9 cellular contexts compared by ENCODE assay signal in the genomic region with DNA sequence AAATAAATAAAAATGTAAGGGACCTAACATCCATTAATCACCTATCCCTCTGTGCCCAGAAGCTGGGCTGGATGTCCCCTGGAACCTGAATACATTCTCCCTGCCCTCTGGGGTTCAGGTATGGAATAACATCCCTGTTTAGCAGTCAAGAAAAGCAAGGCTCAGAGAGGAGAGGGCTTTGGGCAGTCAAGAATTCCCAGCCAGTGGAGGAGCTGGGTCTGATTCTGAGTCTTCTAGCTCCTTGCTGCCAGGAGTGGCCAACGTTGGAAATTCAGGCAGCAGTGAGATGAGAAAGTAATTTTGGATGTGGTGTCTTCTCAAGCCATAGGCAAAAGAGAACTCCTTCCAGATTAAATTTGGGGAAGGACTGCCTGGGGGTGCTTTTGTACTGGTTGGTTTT. TPM values are rescaled to one million over a fixed set of nuclear protein-coding genes. Genes with fewer than 3 reads are reported as not detected.
DNase-seq lines count a peak whose midpoint lies in the region; ATAC-seq lines count a peak whose summit lies in the region.
"Had no signal": no experiment of that assay in that cellular context is flagged by ENCODE, and none has a peak within 500 bp of the region (broad histone marks: within the 10 kb centered on the region; RNA-seq: fewer than 3 reads in every experiment).

No MANE protein-coding gene starts in this region.

- no peak overlapping the region for H3K9ac ChIP-seq in NT2/D1 (ENCODE audit: insufficient read length, low read depth)

- H3K36me3 Mint-ChIP-seq in naive thymus-derived CD4-positive, alpha-beta T cell, result no peaks in the 10 kb centered on the region
- H3K36me3 Mint-ChIP-seq in activated T-cell treated with anti-CD3 and anti-CD28 coated beads, Interleukin-2, amount 50 U/mL, for 72 hours (ENCODE audit: insufficient read depth in 2 of 2), result no peaks in the 10 kb centered on the region

- H3K27ac Mint-ChIP-seq in naive thymus-derived CD4-positive, alpha-beta T cell, result no peak overlapping the region
- no peak overlapping the region for H3K27ac Mint-ChIP-seq in activated T-cell treated with anti-CD3 and anti-CD28 coated beads, Interleukin-2, amount 50 U/mL, for 72 hours

- H3K4me1 ChIP-seq in NT2/D1 (ENCODE audit: insufficient read depth, insufficient read length), result peaks cover 12% of the 10 kb centered on the region
- H3K4me1 ChIP-seq in naive thymus-derived CD4-positive, alpha-beta T cell (ENCODE audit: control insufficient read depth in 2 of 2, insufficient read depth in 2 of 2, low read length in 2 of 2), result peaks cover 5 to 12% of the 10 kb centered on the region in 2 donors

- H3K4me1 Mint-ChIP-seq in naive thymus-derived CD4-positive, alpha-beta T cell, result peaks cover 10 to 36% (median 29%) of the 10 kb centered on the region in 7 donors
- H3K4me1 Mint-ChIP-seq in activated T-cell treated with anti-CD3 and anti-CD28 coated beads, Interleukin-2, amount 50 U/mL, for 72 hours (ENCODE audit: low read depth), result peaks cover 36% of the 10 kb centered on the region

- no peak overlapping the region for H3K27ac ChIP-seq in naive thymus-derived CD4-positive, alpha-beta T cell (ENCODE audit: low read depth, low read length)

- POLR2A ChIA-PET in naive thymus-derived CD4-positive, alpha-beta T cell (lab: Charles Lee), result no interaction called here

- DNase-seq in NCI-H748 (lab: John Stamatoyannopoulos, UW; ENCODE audit: unreplicated experiment) (peak; percentile 15), NCI-H748 treated with DMSO at 0.1 percent for 48 hours (lab: John Stamatoyannopoulos, UW) (no peak), NT2/D1 (ENCODE audit: low read depth, low spot score) (peak; percentile 63), stromal cell of bone marrow (ENCODE audit: low read depth) (peak; percentile 39)
- no peak for DNase-seq in stimulated activated naive CD4-positive, alpha-beta T cell treated with Interleukin-2 at 50 U/mL for 16 hours (lab: John Stamatoyannopoulos, UW)
- DNase-seq in naive thymus-derived CD4-positive, alpha-beta T cell, result no peak
- no peak for DNase-seq in activated T-cell treated with anti-CD3 and anti-CD28 coated beads, Interleukin-2, amount 50 U/mL, for 72 hours
- DNase-seq: stimulated activated CD4-positive, alpha-beta T cell treated with anti-CD3 and anti-CD28 coated beads, Interleukin-1b, Interleukin-23, amount 100 ng/mL, for 48 hours had no signal

- H3K27me3 ChIP-seq in NT2/D1 (ENCODE audit: insufficient read depth, insufficient read length), result peaks cover 47% of the 10 kb centered on the region
- peaks cover 7 to 29% of the 10 kb centered on the region in 2 donors for H3K27me3 ChIP-seq in naive thymus-derived CD4-positive, alpha-beta T cell (ENCODE audit: control insufficient read depth in 2 of 2, insufficient read depth in 2 of 2, low read length in 2 of 2)

- intact Hi-C loops in naive thymus-derived CD4-positive, alpha-beta T cell (cut with micrococcal nuclease), result no loop called here

- H3K27me3 Mint-ChIP-seq in naive thymus-derived CD4-positive, alpha-beta T cell, result peaks cover 39 to 70% (median 48%) of the 10 kb centered on the region in 5 donors
- H3K27me3 Mint-ChIP-seq in activated T-cell treated with anti-CD3 and anti-CD28 coated beads, Interleukin-2, amount 50 U/mL, for 72 hours (ENCODE audit: low read depth), result peaks cover 63% of the 10 kb centered on the region

- H3K4me3 ChIP-seq in NT2/D1 (ENCODE audit: insufficient read length, low read depth), result no peak overlapping the region
- H3K4me3 ChIP-seq in naive thymus-derived CD4-positive, alpha-beta T cell (ENCODE audit: low read length), result no peak overlapping the region

- CTCF ChIA-PET in naive thymus-derived CD4-positive, alpha-beta T cell (lab: Charles Lee), result interaction anchor here (1.1 to 1.3 kb wide), 2 partner anchors 22 to 341 kb away, joined by 3 read pairs; no protein-coding TSS in a partner anchor

- peak overlapping the region in 1 of 10 donors; percentile 42 for H3K4me3 Mint-ChIP-seq in naive thymus-derived CD4-positive, alpha-beta T cell
- H3K4me3 Mint-ChIP-seq in activated T-cell treated with anti-CD3 and anti-CD28 coated beads, Interleukin-2, amount 50 U/mL, for 72 hours, result no peak overlapping the region

- no peaks in the 10 kb centered on the region for H3K36me3 ChIP-seq in NT2/D1 (ENCODE audit: insufficient read depth, insufficient read length, low read length)
- no peaks in the 10 kb centered on the region for H3K36me3 ChIP-seq in naive thymus-derived CD4-positive, alpha-beta T cell (ENCODE audit: control insufficient read depth in 2 of 3, insufficient read depth in 3 of 3, low read length in 3 of 3)

- ATAC-seq in esophagus mucosa, result peak; percentile 18
- ATAC-seq in naive thymus-derived CD4-positive, alpha-beta T cell, result no peak
- ATAC-seq in activated T-cell treated with anti-CD3 and anti-CD28 coated beads, Interleukin-2, amount 50 U/mL, for 72 hours (replicated peaks in 1 of 2), result no peak

- H3K9me3 Mint-ChIP-seq in naive thymus-derived CD4-positive, alpha-beta T cell, result no peaks in the 10 kb centered on the region
- H3K9me3 Mint-ChIP-seq in activated T-cell treated with anti-CD3 and anti-CD28 coated beads, Interleukin-2, amount 50 U/mL, for 72 hours, result no peaks in the 10 kb centered on the region

- H3K9me3 ChIP-seq in NT2/D1 (ENCODE audit: insufficient read depth, low read length), result no peaks in the 10 kb centered on the region
- no peaks in the 10 kb centered on the region for H3K9me3 ChIP-seq in naive thymus-derived CD4-positive, alpha-beta T cell (ENCODE audit: control insufficient read depth in 2 of 3, low read length in 3 of 3)

RNA-seq across cellular contexts. Expression of a gene that starts 42.6 kb away (rescaled TPM):
- 10.7 TPM for total RNA-seq in esophagus mucosa
- 10 to 100 TPM; 45.0 to 83.7 (median 62.2) TPM for total RNA-seq in naive thymus-derived CD4-positive, alpha-beta T cell
- polyA plus RNA-seq in naive thymus-derived CD4-positive, alpha-beta T cell, result 10 to 100 TPM; 34.5 to 79.5 TPM
- total RNA-seq in activated T-cell treated with anti-CD3 and anti-CD28 coated beads, Interleukin-2, amount 50 U/mL, for 72 hours, result 10 to 100 TPM; 37.8 to 48.8 TPM

Comparison
In these comparisons a context has a peak if more than half of its experiments do, and no peak if none do; other contexts are left out.
1. DNase-seq: peak in NCI-H748 (single experiment), NT2/D1 (single experiment) and stromal cell of bone marrow (single experiment); none in NCI-H748 treated with DMSO at 0.1 percent for 48 hours (single experiment), stimulated activated naive CD4-positive, alpha-beta T cell treated with Interleukin-2 at 50 U/mL for 16 hours (single experiment), naive thymus-derived CD4-positive, alpha-beta T cell (0 of 9) and activated T-cell treated with anti-CD3 and anti-CD28 coated beads, Interleukin-2, amount 50 U/mL, for 72 hours (0 of 2).